In the genomic region with DNA sequence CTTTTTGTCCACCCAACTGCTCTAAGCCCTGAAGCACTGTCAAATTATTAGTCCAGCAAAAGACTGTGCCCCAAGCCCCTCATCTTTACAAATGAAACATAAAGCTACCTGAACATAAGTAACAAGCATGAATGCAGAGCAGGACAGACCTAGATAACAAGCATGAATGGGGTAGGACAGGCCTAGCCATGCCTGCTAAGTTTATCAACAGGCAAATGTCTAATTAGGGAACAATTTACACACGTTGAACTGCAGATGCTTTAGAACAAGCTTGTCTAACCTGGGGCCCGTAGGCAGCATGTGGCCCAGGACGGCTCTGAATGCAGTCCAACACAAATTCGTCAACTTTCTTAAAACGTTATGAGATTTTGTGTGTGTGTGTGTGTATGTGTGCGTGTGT, we compare ENCODE assay signal across 1 cellular context.
TF ChIP-seq lines count a peak whose summit lies in the region.

No MANE protein-coding gene starts in this region.

TF ChIP-seq in GM12878, 131 proteins besides CTCF, POLR2A, EP300 and RAD21 (continued from another document):
- no peak for TF ChIP-seq HSF1 (IDR thresholded peaks at IDR 0.05; ENCODE audit: low read depth, low read length)
- TF ChIP-seq, protein P1, sequence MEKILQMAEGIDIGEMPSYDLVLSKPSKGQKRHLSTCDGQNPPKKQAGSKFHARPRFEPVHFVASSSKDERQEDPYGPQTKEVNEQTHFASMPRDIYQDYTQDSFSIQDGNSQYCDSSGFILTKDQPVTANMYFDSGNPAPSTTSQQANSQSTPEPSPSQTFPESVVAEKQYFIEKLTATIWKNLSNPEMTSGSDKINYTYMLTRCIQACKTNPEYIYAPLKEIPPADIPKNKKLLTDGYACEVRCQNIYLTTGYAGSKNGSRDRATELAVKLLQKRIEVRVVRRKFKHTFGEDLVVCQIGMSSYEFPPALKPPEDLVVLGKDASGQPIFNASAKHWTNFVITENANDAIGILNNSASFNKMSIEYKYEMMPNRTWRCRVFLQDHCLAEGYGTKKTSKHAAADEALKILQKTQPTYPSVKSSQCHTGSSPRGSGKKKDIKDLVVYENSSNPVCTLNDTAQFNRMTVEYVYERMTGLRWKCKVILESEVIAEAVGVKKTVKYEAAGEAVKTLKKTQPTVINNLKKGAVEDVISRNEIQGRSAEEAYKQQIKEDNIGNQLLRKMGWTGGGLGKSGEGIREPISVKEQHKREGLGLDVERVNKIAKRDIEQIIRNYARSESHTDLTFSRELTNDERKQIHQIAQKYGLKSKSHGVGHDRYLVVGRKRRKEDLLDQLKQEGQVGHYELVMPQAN (conservative IDR thresholded peaks at IDR 0.05) = no peak
- TF ChIP-seq EED (IDR thresholded peaks at IDR 0.05; ENCODE audit: low read depth) = no peak
- no peak for TF ChIP-seq ZNF592 (IDR thresholded peaks at IDR 0.05)
- no peak for TF ChIP-seq EGR1 (IDR thresholded peaks at IDR 0.05; ENCODE audit: borderline replicate concordance in 1 of 2, low read depth in 2 of 2, low read length in 2 of 2)
TF ChIP-seq in GM12878: peak in this region for 0.
